8 cellular contexts compared by ENCODE assay signal in genomic region chr17:30104575-30105339, GRCh38. TPM values are rescaled to one million over a fixed set of nuclear protein-coding genes. Genes with fewer than 3 reads are reported as not detected.
A peak's percentile ranks its signal among the peaks of the same experiment; 100 is the strongest.
DNase-seq lines count a peak whose midpoint lies in the region; ATAC-seq and TF ChIP-seq lines count a peak whose summit lies in the region.

No MANE protein-coding gene starts in this region.

- H3K9ac ChIP-seq in IMR-90 (ENCODE audit: low read depth, low read length) = peak overlapping the region; percentile 38
- H3K9ac ChIP-seq in mucosa of rectum (ENCODE audit: low read depth in 1 of 2, low read length in 2 of 2) = peak overlapping the region; percentile 42 to 64

- peak overlapping the region; percentile 82; the same call in 1 of the 2 replicates for H2BK120ac ChIP-seq in IMR-90 (ENCODE audit: low read depth, low read length)

- peak overlapping the region; percentile 73 for H2AK9ac ChIP-seq in IMR-90 (replicated peaks; ENCODE audit: low read depth, low read length, poor library complexity)

- H3K23ac ChIP-seq in IMR-90 (ENCODE audit: low read depth, low read length) = peak overlapping the region; percentile 93

- in situ Hi-C loops in IMR-90 (cut with MboI; ENCODE audit: low sequenced_read_pairs) = no loop called here

- H3K27me3 ChIP-seq in IMR-90 (ENCODE audit: control insufficient read depth, insufficient read depth, low read length) (peaks cover 14% of the 10 kb centered on the region), esophagus muscularis mucosa (no peaks in the 10 kb centered on the region), mucosa of rectum (ENCODE audit: control insufficient read depth in 2 of 2, insufficient read depth in 2 of 2, low read length in 2 of 2) (no peaks in the 10 kb centered on the region)

- H2AK5ac ChIP-seq in IMR-90 (ENCODE audit: low read depth, low read length) = no peak overlapping the region

- no peak for TF ChIP-seq EP300 in esophagus muscularis mucosa (IDR thresholded peaks at IDR 0.05)

- dilution Hi-C loops in IMR-90 (cut with HindIII; ENCODE audit: low sequenced_read_pairs, unreplicated experiment) = no loop called here

- intact Hi-C loops in IMR-90 (cut with micrococcal nuclease) (loop anchor here (1.0 kb wide), 1 partner anchor 174 kb away; no protein-coding TSS in a partner anchor), esophagus muscularis mucosa (cut with DNase I) (loop anchor here (5.0 kb wide), 1 partner anchor 133 kb away; the partner anchor contains the start of gene SLC6A4)

- H3K14ac ChIP-seq in IMR-90 (replicated peaks; ENCODE audit: low read depth, low read length) = peak overlapping the region; percentile 89

- H3K27ac ChIP-seq in IMR-90 (ENCODE audit: insufficient read depth, low read length) = no peak overlapping the region
- H3K27ac ChIP-seq in esophagus muscularis mucosa (replicated peaks in 1 of 4) = peak overlapping the region in 3 of 4 donors; percentile 12 to 39 (median 16)
- H3K27ac ChIP-seq in mucosa of rectum (ENCODE audit: low read depth in 2 of 2, low read length in 2 of 2) = peak overlapping the region; percentile 55 to 57

- TF ChIP-seq CTCF in GM12864 (IDR thresholded peaks at IDR 0.05; ENCODE audit: low read depth, low read length, missing control alignments) (peak; percentile 83), IMR-90 (conservative IDR thresholded peaks at IDR 0.05; ENCODE audit: low read depth, low read length) (peak; percentile 87), esophagus muscularis mucosa (IDR thresholded peaks at IDR 0.05) (peak; percentile 84 to 90 (median 86))

- peak overlapping the region; percentile 95 for H3K4me2 ChIP-seq in IMR-90 (ENCODE audit: low read depth, low read length)

- H2AFZ ChIP-seq in IMR-90 (replicated peaks; ENCODE audit: low read length, poor library complexity) = peak overlapping the region; percentile 100

- H4K8ac ChIP-seq in IMR-90 (ENCODE audit: low read depth in 2 of 2, low read length in 2 of 2) = peak overlapping the region in 1 of 2 experiments; percentile 82; a peak in 2 of 4 replicates

- H2BK5ac ChIP-seq in IMR-90 (ENCODE audit: low read depth, low read length, poor library complexity, severe bottlenecking) = no peak overlapping the region

- POLR2A ChIA-PET in IMR-90 (lab: Charles Lee; ENCODE audit: unreplicated experiment) = interaction anchor here (0.6 kb wide), 1 partner anchor 162 kb away, joined by 4 read pairs; no protein-coding TSS in a partner anchor

- H2BK15ac ChIP-seq in IMR-90 (ENCODE audit: low read depth, low read length) = peak overlapping the region; percentile 16; the same call in 1 of the 3 replicates

- H4K91ac ChIP-seq in IMR-90 (ENCODE audit: insufficient read depth, low read depth, low read length) = peak overlapping the region; percentile 40; the same call in 1 of the 2 replicates

- H3K9me1 ChIP-seq in IMR-90 (ENCODE audit: insufficient read depth, low read length) = 0 out of 2 replicates have a peak, but pooled peaks cover 3% of the 10 kb centered on the region

- H2BK20ac ChIP-seq in IMR-90 (ENCODE audit: low read depth, low read length) = no peak overlapping the region; the same call in 1 of the 2 replicates

- H3K4ac ChIP-seq in IMR-90 (ENCODE audit: low read depth, low read length) = peak overlapping the region; percentile 67; the same call in 1 of the 2 replicates

- peak overlapping the region; percentile 36 for H3K4me3 ChIP-seq in GM12864 (ENCODE audit: low read depth, low read length)
- peak overlapping the region; percentile 50 for H3K4me3 ChIP-seq in IMR-90 (ENCODE audit: insufficient read depth, low read depth, low read length)
- H3K4me3 ChIP-seq in esophagus muscularis mucosa = peak overlapping the region; percentile 40 to 51 (median 42)
- H3K4me3 ChIP-seq in mucosa of rectum (ENCODE audit: low read length in 2 of 2) = peak overlapping the region; percentile 66 to 84

- ATAC-seq in IMR-90 (ENCODE audit: low read depth) = peak; percentile 99
- ATAC-seq in GM18520 (IDR thresholded peaks at IDR 0.05; ENCODE audit: unreplicated experiment) = no peak

- no peaks in the 10 kb centered on the region for H3K36me3 ChIP-seq in IMR-90 (ENCODE audit: control insufficient read depth, insufficient read depth, low read length)
- no peaks in the 10 kb centered on the region for H3K36me3 ChIP-seq in esophagus muscularis mucosa
- H3K36me3 ChIP-seq in mucosa of rectum (ENCODE audit: control insufficient read depth in 2 of 2, insufficient read depth in 2 of 2, low read length in 2 of 2) = no peaks in the 10 kb centered on the region

- H3K79me1 ChIP-seq in IMR-90 (ENCODE audit: low read depth in 1 of 2, low read length in 2 of 2) = no peaks in the 10 kb centered on the region

- TF ChIP-seq RAD21 in IMR-90 (IDR thresholded peaks at IDR 0.05; ENCODE audit: low read length) = peak; percentile 77

- H3K9me3 ChIP-seq in IMR-90 (ENCODE audit: control insufficient read depth, insufficient read depth, low read length) (no peaks in the 10 kb centered on the region), esophagus muscularis mucosa (no peaks in the 10 kb centered on the region), mucosa of rectum (ENCODE audit: control insufficient read depth in 2 of 2, low read length in 2 of 2) (no peaks in the 10 kb centered on the region)

- WGBS in IMR-90 (ENCODE audit: extremely low coverage in 2 of 2, insufficient read length in 1 of 2), 2 experiments = 13% methylated on average over 21 of the region's 29 CpGs; no CpG with 5 or more reads in 1 of the 2 experiments
- WGBS in esophagus muscularis mucosa = 25% methylated on average over 29 of the region's 29 CpGs

- DNase-seq in GM12864 (ENCODE audit: low read depth) = no peak
- DNase-seq in IMR-90 = peak; percentile 75
- DNase-seq in OCI-M1 (lab: John Stamatoyannopoulos, UW) = peak; percentile 95
- peak; percentile 68 for DNase-seq in activated T-cell treated with anti-CD3 and anti-CD28 coated beads for 4 hours
- peak; percentile 93 for DNase-seq in esophagus muscularis mucosa (ENCODE audit: extremely low spot score)
- peak; percentile 50 to 56 for DNase-seq in stimulated activated CD8-positive, alpha-beta memory T cell treated with anti-CD3 and anti-CD28 coated beads, Interleukin-4, amount 100 ng/mL, for 4 hours (ENCODE audit: low read depth in 2 of 2, low spot score in 1 of 2)

- no peak for TF ChIP-seq POLR2A in IMR-90 (IDR thresholded peaks at IDR 0.05; ENCODE audit: low read depth, low read length)
- TF ChIP-seq POLR2A in esophagus muscularis mucosa (IDR thresholded peaks at IDR 0.05; ENCODE audit: low read depth) = no peak

- H4K5ac ChIP-seq in IMR-90 (ENCODE audit: low read depth, low read length) = no peak overlapping the region

- H3K18ac ChIP-seq in IMR-90 (ENCODE audit: low read depth, low read length) = no peak overlapping the region

- no TSS peak for BruUV-seq in IMR-90 (replicated peaks; lab: Mats Ljungman, UMichigan)

- no peaks in the 10 kb centered on the region for H4K20me1 ChIP-seq in IMR-90 (ENCODE audit: insufficient read depth, low read length)

- CTCF ChIA-PET in IMR-90 (lab: Yijun Ruan, JAX) = interaction anchor here (0.6 to 2.5 kb wide), 17 partner anchors 9 to 1363 kb away, joined by 3 to 27 read pairs (median 5); no protein-coding TSS in a partner anchor

- H3K4me1 ChIP-seq in IMR-90 (ENCODE audit: control insufficient read depth, insufficient read depth, low read length) (no peaks in the 10 kb centered on the region), esophagus muscularis mucosa (peaks cover 4 to 9% (median 6%) of the 10 kb centered on the region in 4 donors), mucosa of rectum (ENCODE audit: control insufficient read depth in 2 of 2, insufficient read depth in 2 of 2, low read length in 2 of 2) (peaks cover 0 to 4% of the 10 kb centered on the region in 2 donors)

- peak overlapping the region; percentile 32; the same call in 1 of the 2 replicates for H3K56ac ChIP-seq in IMR-90 (ENCODE audit: extremely low read depth, insufficient read depth, low read length)

TF ChIP-seq in IMR-90, 13 proteins besides CTCF, POLR2A, EP300 and RAD21:
- TF ChIP-seq MXI1 (IDR thresholded peaks at IDR 0.05; ENCODE audit: borderline replicate concordance, low read depth, low read length) (peak; percentile 73; the same call in 1 of the 2 replicates), ELK1 (IDR thresholded peaks at IDR 0.05; ENCODE audit: borderline replicate concordance, low read depth, low read length) (no peak), SMC3 (IDR thresholded peaks at IDR 0.05; ENCODE audit: low read depth, low read length) (peak; percentile 67), BHLHE40 (IDR thresholded peaks at IDR 0.05; ENCODE audit: low read depth, low read length) (peak; percentile 79), CEBPB (IDR thresholded peaks at IDR 0.05; ENCODE audit: low read depth, low read length) (peak; percentile 68), NFE2L2 (IDR thresholded peaks at IDR 0.05; ENCODE audit: low read depth, low read length) (no peak)

RNA-seq across cellular contexts. Expression of gene NSRP1, which starts 11.9 kb away (rescaled TPM):
- total RNA-seq in IMR-90 (2012; rRNA removed) (3.4 and 5.8 TPM in 2 replicates), esophagus muscularis mucosa (10 to 100 TPM; 20.0 to 38.6 (median 30.3) TPM)
- polyA plus RNA-seq in IMR-90 (2012; rRNA removed) = 14.2 and 14.4 TPM in 2 replicates
- polyA plus RNA-seq in IMR-90 (2012; cell fraction: cytosol; rRNA removed) = 1.8 and 3.3 TPM in 2 replicates
- 5.2 and 12.4 TPM in 2 replicates for polyA plus RNA-seq in IMR-90 (2012; cell fraction: nucleus; rRNA removed; ENCODE audit: low replicate concordance)
